Comparison of ENCODE assay signal across 8 cellular contexts in genomic region chr17:67856402-67856801, GRCh38. TPM values are rescaled to one million over a fixed set of nuclear protein-coding genes. Genes with fewer than 3 reads are reported as not detected.
DNase-seq lines count a peak whose midpoint lies in the region; ATAC-seq and TF ChIP-seq lines count a peak whose summit lies in the region.
"Not testable (repeated sequence)": the region's sequence is repeated elsewhere in the genome, so short reads cannot be mapped to it uniquely, and the experiment has no call there.

No MANE protein-coding gene starts in this region.

- peaks cover 32 to 57% (median 40%) of the 10 kb centered on the region in 10 experiments for H3K4me1 ChIP-seq in BLaER1 treated with 17β-estradiol and CSF1 and Interleukin-3, amounts not matched to agents 10 nM and 100 nM
- not testable (repeated sequence) for H3K4me1 ChIP-seq in H9 (ENCODE audit: insufficient read depth, low read length)

- not testable (repeated sequence) for H2AFZ ChIP-seq in H9 (ENCODE audit: low read length)

- H3K4me2 ChIP-seq in BLaER1 treated with 17β-estradiol and CSF1 and Interleukin-3, amounts not matched to agents 10 nM and 100 nM: peak overlapping the region; percentile 57 to 94 (median 77)
- H3K4me2 ChIP-seq in H9 (ENCODE audit: insufficient read depth, insufficient read length, low read length): not testable (repeated sequence)

- not testable (repeated sequence) for H3K4ac ChIP-seq in H9 (ENCODE audit: low read depth, low read length)

- not testable (repeated sequence) for TF ChIP-seq CTCF in H9 (conservative IDR thresholded peaks at IDR 0.05); activated CD8-positive, alpha-beta T cell treated with anti-CD3 and anti-CD28 coated beads for 36 hours (IDR thresholded peaks at IDR 0.05)

- H3K27me3 Mint-ChIP-seq in H9 (ENCODE audit: low read depth); T-cell; activated CD8-positive, alpha-beta T cell treated with anti-CD3 and anti-CD28 coated beads for 36 hours; activated naive CD4-positive, alpha-beta T cell treated with anti-CD3 and anti-CD28 coated beads, Interleukin-2, amount 10 ng/mL, durations not matched to agents 7 days and 5 days; central memory CD8-positive, alpha-beta T cell; naive B cell; stimulated activated memory B cell treated with anti-CD40 and anti-IgM and Interleukin-4, amounts not matched to agents 10 μg/mL and 1 μg/mL and 100 μg/mL, for 72 hours: not testable (repeated sequence)

- not testable (repeated sequence) for H2BK15ac ChIP-seq in H9 (ENCODE audit: low read depth, low read length)

- H3K23me2 ChIP-seq in H9 (ENCODE audit: insufficient read length, low read depth, low read length, poor library complexity, severe bottlenecking): not testable (repeated sequence)

- not testable (repeated sequence) for H2BK5ac ChIP-seq in H9 (ENCODE audit: insufficient read length, low read length)

- H4K91ac ChIP-seq in H9 (ENCODE audit: insufficient read length, low read depth, low read length): not testable (repeated sequence)

- peak overlapping the region in 4 of 10 experiments; percentile 1 to 28 (median 15); a peak in 2 of 20 replicates for H3K4me3 ChIP-seq in BLaER1 treated with 17β-estradiol and CSF1 and Interleukin-3, amounts not matched to agents 10 nM and 100 nM

- intact Hi-C loops in activated CD8-positive, alpha-beta T cell treated with anti-CD3 and anti-CD28 coated beads for 36 hours (cut with micrococcal nuclease): not testable (repeated sequence)

- H3K4me3 Mint-ChIP-seq in H9: not testable (repeated sequence)
- peak overlapping the region; percentile 58 to 82 (median 68) for H3K4me3 Mint-ChIP-seq in T-cell
- H3K4me3 Mint-ChIP-seq in activated CD8-positive, alpha-beta T cell treated with anti-CD3 and anti-CD28 coated beads for 36 hours: peak overlapping the region; percentile 62
- H3K4me3 Mint-ChIP-seq in activated naive CD4-positive, alpha-beta T cell treated with anti-CD3 and anti-CD28 coated beads, Interleukin-2, amount 10 ng/mL, durations not matched to agents 7 days and 5 days: peak overlapping the region; percentile 13
- H3K4me3 Mint-ChIP-seq in central memory CD8-positive, alpha-beta T cell: peak overlapping the region; percentile 64
- H3K4me3 Mint-ChIP-seq in naive B cell: peak overlapping the region; percentile 53 to 89 (median 81)
- H3K4me3 Mint-ChIP-seq in stimulated activated memory B cell treated with anti-CD40 and anti-IgM and Interleukin-4, amounts not matched to agents 10 μg/mL and 1 μg/mL and 100 μg/mL, for 72 hours: peak overlapping the region; percentile 46

- not testable (repeated sequence) for H3K9me3 ChIP-seq in BLaER1 treated with 17β-estradiol and CSF1 and Interleukin-3, amounts not matched to agents 10 nM and 100 nM (replicated peaks in 1 of 11); H9 (ENCODE audit: control insufficient read depth, low read depth, low read length)

- peaks cover 10 to 56% (median 42%) of the 10 kb centered on the region in 11 experiments for H3K36me3 ChIP-seq in BLaER1 treated with 17β-estradiol and CSF1 and Interleukin-3, amounts not matched to agents 10 nM and 100 nM

- not testable (repeated sequence) for H3K79me1 ChIP-seq in H9 (ENCODE audit: insufficient read depth, low read depth, low read length, poor library complexity, severe bottlenecking)

- peaks cover 41 to 98% (median 95%) of the 10 kb centered on the region in 11 experiments; a peak in 21 of 22 replicates for H4K20me1 ChIP-seq in BLaER1 treated with 17β-estradiol and CSF1 and Interleukin-3, amounts not matched to agents 10 nM and 100 nM
- not testable (repeated sequence) for H4K20me1 ChIP-seq in H9 (ENCODE audit: control insufficient read depth, insufficient read depth, insufficient read length)

- not testable (repeated sequence) for DNase-seq in H9; T-cell; activated naive CD4-positive, alpha-beta T cell treated with anti-CD3 and anti-CD28 coated beads, Interleukin-2, amount 10 ng/mL, durations not matched to agents 7 days and 5 days; central memory CD8-positive, alpha-beta T cell (ENCODE audit: low spot score in 2 of 2); naive B cell
- DNase-seq in activated CD8-positive, alpha-beta T cell treated with anti-CD3 and anti-CD28 coated beads for 36 hours: peak; percentile 24

- H3K4me1 Mint-ChIP-seq in H9: peaks cover 12 to 24% of the 10 kb centered on the region in 2 experiments
- H3K4me1 Mint-ChIP-seq in T-cell: peaks cover 73 to 83% (median 81%) of the 10 kb centered on the region in 3 donors
- peaks cover 64% of the 10 kb centered on the region for H3K4me1 Mint-ChIP-seq in activated CD8-positive, alpha-beta T cell treated with anti-CD3 and anti-CD28 coated beads for 36 hours (ENCODE audit: low read depth)
- H3K4me1 Mint-ChIP-seq in activated naive CD4-positive, alpha-beta T cell treated with anti-CD3 and anti-CD28 coated beads, Interleukin-2, amount 10 ng/mL, durations not matched to agents 7 days and 5 days: peaks cover 42% of the 10 kb centered on the region
- H3K4me1 Mint-ChIP-seq in central memory CD8-positive, alpha-beta T cell: peaks cover 83% of the 10 kb centered on the region
- peaks cover 24 to 84% (median 50%) of the 10 kb centered on the region in 3 donors for H3K4me1 Mint-ChIP-seq in naive B cell
- peaks cover 58% of the 10 kb centered on the region for H3K4me1 Mint-ChIP-seq in stimulated activated memory B cell treated with anti-CD40 and anti-IgM and Interleukin-4, amounts not matched to agents 10 μg/mL and 1 μg/mL and 100 μg/mL, for 72 hours

- not testable (repeated sequence) for H3K56ac ChIP-seq in H9 (ENCODE audit: insufficient read length, low read depth, low read length)

- WGBS in H9 (ENCODE audit: extremely low coverage, insufficient read length, low lambda C conversion rate): no CpG with 5 or more reads among the region's 1 CpG

- CTCF ChIA-PET in T-cell (lab: Charles Lee): interaction anchor here in 1 of 2 donors (0.6 kb wide), 1 partner anchor 51 kb away, joined by 8 read pairs; no protein-coding TSS in a partner anchor
- CTCF ChIA-PET in activated CD8-positive, alpha-beta T cell treated with anti-CD3 and anti-CD28 coated beads for 36 hours (lab: Charles Lee); activated naive CD4-positive, alpha-beta T cell treated with anti-CD3 and anti-CD28 coated beads, Interleukin-2, amount 10 ng/mL, durations not matched to agents 7 days and 5 days (lab: Charles Lee): not testable (repeated sequence)

- H3K27me3 ChIP-seq in BLaER1 treated with 17β-estradiol and CSF1 and Interleukin-3, amounts not matched to agents 10 nM and 100 nM; H9 (ENCODE audit: insufficient read depth, low read length): not testable (repeated sequence)

- H3T11ph ChIP-seq in H9 (ENCODE audit: low read length): not testable (repeated sequence)

- H3K9me3 Mint-ChIP-seq in H9; T-cell; activated CD8-positive, alpha-beta T cell treated with anti-CD3 and anti-CD28 coated beads for 36 hours; activated naive CD4-positive, alpha-beta T cell treated with anti-CD3 and anti-CD28 coated beads, Interleukin-2, amount 10 ng/mL, durations not matched to agents 7 days and 5 days; central memory CD8-positive, alpha-beta T cell; naive B cell; stimulated activated memory B cell treated with anti-CD40 and anti-IgM and Interleukin-4, amounts not matched to agents 10 μg/mL and 1 μg/mL and 100 μg/mL, for 72 hours: not testable (repeated sequence)

- H2BK20ac ChIP-seq in H9 (ENCODE audit: low read depth, low read length, poor library complexity, severe bottlenecking): not testable (repeated sequence)

- not testable (repeated sequence) for H4K5ac ChIP-seq in H9 (ENCODE audit: insufficient read length, low read depth, low read length)

- not testable (repeated sequence) for H4K8ac ChIP-seq in H9 (replicated peaks; ENCODE audit: insufficient read length, low read depth, low read length)

- H3K36me3 Mint-ChIP-seq in H9 (ENCODE audit: insufficient read depth in 1 of 3, low read depth in 3 of 3) (peaks cover 27 to 43% (median 37%) of the 10 kb centered on the region in 3 experiments; a peak in 6 of 7 replicates), T-cell (peaks cover 33% of the 10 kb centered on the region)
- peaks cover 25% of the 10 kb centered on the region for H3K36me3 Mint-ChIP-seq in activated CD8-positive, alpha-beta T cell treated with anti-CD3 and anti-CD28 coated beads for 36 hours (ENCODE audit: low read depth)
- peaks cover 44% of the 10 kb centered on the region for H3K36me3 Mint-ChIP-seq in activated naive CD4-positive, alpha-beta T cell treated with anti-CD3 and anti-CD28 coated beads, Interleukin-2, amount 10 ng/mL, durations not matched to agents 7 days and 5 days
- peaks cover 30% of the 10 kb centered on the region for H3K36me3 Mint-ChIP-seq in central memory CD8-positive, alpha-beta T cell (ENCODE audit: insufficient read depth)
- not testable (repeated sequence) for H3K36me3 Mint-ChIP-seq in naive B cell
- H3K36me3 Mint-ChIP-seq in stimulated activated memory B cell treated with anti-CD40 and anti-IgM and Interleukin-4, amounts not matched to agents 10 μg/mL and 1 μg/mL and 100 μg/mL, for 72 hours: peaks cover 19% of the 10 kb centered on the region

- H3K18ac ChIP-seq in H9 (ENCODE audit: insufficient read length, low read depth, low read length): not testable (repeated sequence)

- not testable (repeated sequence) for H3K14ac ChIP-seq in H9 (ENCODE audit: insufficient read depth, low read length)

- not testable (repeated sequence) for H3K23ac ChIP-seq in H9 (ENCODE audit: insufficient read length, low read depth, low read length)

- H3K9ac ChIP-seq in BLaER1 treated with 17β-estradiol and CSF1 and Interleukin-3, amounts not matched to agents 10 nM and 100 nM: peak overlapping the region in 9 of 11 experiments; percentile 5 to 64 (median 53); a peak in 12 of 22 replicates
- not testable (repeated sequence) for H3K9ac ChIP-seq in H9 (ENCODE audit: extremely low read depth, insufficient read length, low read length)

- not testable (repeated sequence) for H2BK120ac ChIP-seq in H9 (ENCODE audit: low read depth, low read length, poor library complexity, severe bottlenecking)

- H2BK12ac ChIP-seq in H9 (ENCODE audit: insufficient read length, low read depth, low read length): not testable (repeated sequence)

- not testable (repeated sequence) for H2AK5ac ChIP-seq in H9 (ENCODE audit: insufficient read length, low read length)

- H3K27ac Mint-ChIP-seq in H9: peak overlapping the region in 2 of 3 experiments; percentile 1 to 73; a peak in 2 of 7 replicates
- H3K27ac Mint-ChIP-seq in T-cell: peak overlapping the region; percentile 72 to 81
- H3K27ac Mint-ChIP-seq in activated CD8-positive, alpha-beta T cell treated with anti-CD3 and anti-CD28 coated beads for 36 hours: peak overlapping the region; percentile 82
- H3K27ac Mint-ChIP-seq in activated naive CD4-positive, alpha-beta T cell treated with anti-CD3 and anti-CD28 coated beads, Interleukin-2, amount 10 ng/mL, durations not matched to agents 7 days and 5 days: peak overlapping the region; percentile 50
- H3K27ac Mint-ChIP-seq in central memory CD8-positive, alpha-beta T cell (ENCODE audit: low read depth): peak overlapping the region; percentile 85
- peak overlapping the region; percentile 79 to 98 (median 94) for H3K27ac Mint-ChIP-seq in naive B cell
- peak overlapping the region; percentile 69 for H3K27ac Mint-ChIP-seq in stimulated activated memory B cell treated with anti-CD40 and anti-IgM and Interleukin-4, amounts not matched to agents 10 μg/mL and 1 μg/mL and 100 μg/mL, for 72 hours

- peak overlapping the region in 10 of 11 experiments; percentile 22 to 78 (median 62); a peak in 19 of 22 replicates for H3K27ac ChIP-seq in BLaER1 treated with 17β-estradiol and CSF1 and Interleukin-3, amounts not matched to agents 10 nM and 100 nM
- H3K27ac ChIP-seq in H9 (ENCODE audit: insufficient read length, low read depth, low read length): not testable (repeated sequence)

- POLR2A ChIA-PET in T-cell (lab: Charles Lee): interaction anchor here (0.6 to 1.1 kb wide), 3 partner anchors 124 to 357 kb away, joined by 3 to 6 read pairs (median 3); no protein-coding TSS in a partner anchor
- POLR2A ChIA-PET in activated CD8-positive, alpha-beta T cell treated with anti-CD3 and anti-CD28 coated beads for 36 hours (lab: Charles Lee): interaction anchor here (1.9 kb wide), 1 partner anchor 31 kb away, joined by 12 read pairs; the partner anchor contains the start of gene BPTF

- ATAC-seq in T-cell (replicated peaks in 1 of 4): peak in 1 of 4 experiments; percentile 52
- peak; percentile 57 for ATAC-seq in activated CD8-positive, alpha-beta T cell treated with anti-CD3 and anti-CD28 coated beads for 36 hours
- ATAC-seq in central memory CD8-positive, alpha-beta T cell (replicated peaks; ENCODE audit: extremely low read depth, poor library complexity, severe bottlenecking); stimulated activated memory B cell treated with anti-CD40 and anti-IgM and Interleukin-4, amounts not matched to agents 10 μg/mL and 1 μg/mL and 100 μg/mL, for 72 hours: not testable (repeated sequence)
- ATAC-seq in naive B cell (ENCODE audit: low read depth in 2 of 2): peak; percentile 24 to 44

- H3K79me2 ChIP-seq in H9 (ENCODE audit: insufficient read depth, low read length): peaks cover 43% of the 10 kb centered on the region; the same call in 1 of the 2 replicates

RNA-seq across cellular contexts. Expression of gene BPTF, which starts 31.1 kb away (rescaled TPM):
- total RNA-seq in H9 (2021) (201 and 203 TPM in 2 replicates), T-cell (100 to 1,000 TPM; 155 to 173 (median 168) TPM)
- total RNA-seq in activated CD8-positive, alpha-beta T cell treated with anti-CD3 and anti-CD28 coated beads for 36 hours: 10 to 100 TPM; 80.1 to 84.4 TPM
- polyA plus RNA-seq in naive B cell (ENCODE audit: low read depth in 6 of 6): 10 to 100 TPM; 13.0 to 41.5 (median 14.6) TPM

Comparison
In these comparisons a context has a peak if more than half of its experiments do, and no peak if none do; other contexts are left out.
1. H3K27ac Mint-ChIP-seq: peak in every context shown above with its lines; median percentile 94 in naive B cell; 85 in central memory CD8-positive, alpha-beta T cell; 82 in activated CD8-positive, alpha-beta T cell treated with anti-CD3 and anti-CD28 coated beads for 36 hours; 76 in T-cell; 69 in stimulated activated memory B cell treated with anti-CD40 and anti-IgM and Interleukin-4, amounts not matched to agents 10 μg/mL and 1 μg/mL and 100 μg/mL, for 72 hours; 50 in activated naive CD4-positive, alpha-beta T cell treated with anti-CD3 and anti-CD28 coated beads, Interleukin-2, amount 10 ng/mL, durations not matched to agents 7 days and 5 days; 37 in H9.